ENCODE assay signal across 8 cellular contexts in the genomic region with DNA sequence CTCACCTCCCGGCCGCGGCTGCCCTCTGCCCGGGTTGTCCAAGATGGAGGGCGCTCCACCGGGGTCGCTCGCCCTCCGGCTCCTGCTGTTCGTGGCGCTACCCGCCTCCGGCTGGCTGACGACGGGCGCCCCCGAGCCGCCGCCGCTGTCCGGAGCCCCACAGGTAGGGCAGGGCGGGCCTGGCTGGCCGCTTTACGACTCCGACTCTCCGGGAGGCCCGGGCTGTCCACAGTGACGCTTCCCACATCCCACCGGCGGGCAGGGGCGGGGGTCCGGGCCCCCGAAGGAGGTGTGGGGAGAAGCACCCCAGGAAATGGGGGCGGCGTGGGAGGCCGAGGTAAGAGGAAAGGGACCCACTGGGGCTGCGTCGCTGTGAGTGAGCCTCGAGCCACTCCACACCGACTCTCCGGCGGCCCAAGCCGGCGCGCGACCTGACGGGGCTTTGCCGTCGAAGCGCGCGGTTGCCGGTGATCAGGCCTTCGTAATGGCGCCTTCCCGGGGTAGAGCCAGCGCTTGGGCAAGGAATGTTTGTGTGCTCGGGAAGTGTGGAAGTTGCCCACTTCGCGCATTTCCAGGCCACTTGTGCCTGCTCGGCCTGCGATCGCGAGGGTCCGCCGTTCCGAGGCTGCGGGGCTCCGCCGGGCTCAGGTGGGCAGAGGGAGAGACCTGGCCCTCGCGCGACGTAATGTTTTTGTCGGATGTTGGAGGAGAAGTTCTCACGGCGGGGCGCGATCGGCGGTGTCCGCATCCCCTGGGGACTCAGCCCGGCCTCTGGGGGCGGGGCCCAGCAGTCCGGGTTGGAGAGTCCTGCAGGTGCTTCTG. TPM values are rescaled to one million over a fixed set of nuclear protein-coding genes. Genes with fewer than 3 reads are reported as not detected.
A peak's percentile ranks its signal among the peaks of the same experiment; 100 is the strongest.
DNase-seq lines count a peak whose midpoint lies in the region; ATAC-seq and TF ChIP-seq lines count a peak whose summit lies in the region.

A gene with protein sequence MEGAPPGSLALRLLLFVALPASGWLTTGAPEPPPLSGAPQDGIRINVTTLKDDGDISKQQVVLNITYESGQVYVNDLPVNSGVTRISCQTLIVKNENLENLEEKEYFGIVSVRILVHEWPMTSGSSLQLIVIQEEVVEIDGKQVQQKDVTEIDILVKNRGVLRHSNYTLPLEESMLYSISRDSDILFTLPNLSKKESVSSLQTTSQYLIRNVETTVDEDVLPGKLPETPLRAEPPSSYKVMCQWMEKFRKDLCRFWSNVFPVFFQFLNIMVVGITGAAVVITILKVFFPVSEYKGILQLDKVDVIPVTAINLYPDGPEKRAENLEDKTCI (plus strand): TSS at position 4 of the 822 bp plus-strand sequence. CDS start 40 bp downstream, at position 44.

- H3K27me3 ChIP-seq in endodermal cell (ENCODE audit: control insufficient read depth, insufficient read depth, low read length, poor library complexity, severe bottlenecking): peaks cover 23% of the 10 kb centered on the region

- peak within 1 kb of the TSS; percentile 95 for H3K4me3 Mint-ChIP-seq in activated CD8-positive, alpha-beta T cell treated with anti-CD3 and anti-CD28 coated beads, Interleukin-2, amount 10 ng/mL, durations not matched to agents 7 days and 5 days
- H3K4me3 Mint-ChIP-seq in endodermal cell: peak within 1 kb of the TSS; percentile 90
- peak within 1 kb of the TSS; percentile 96 for H3K4me3 Mint-ChIP-seq in mesothelial cell of epicardium

- CTCF ChIA-PET in activated CD8-positive, alpha-beta T cell treated with anti-CD3 and anti-CD28 coated beads, Interleukin-2, amount 10 ng/mL, durations not matched to agents 7 days and 5 days (lab: Charles Lee): interaction anchor here (1.0 to 2.0 kb wide), 5 partner anchors 9 to 299 kb away, joined by 3 to 7 read pairs (median 3); a partner anchor contains a TSS

- peak within 1 kb of the TSS; percentile 90 for H3K4me3 ChIP-seq in endodermal cell (ENCODE audit: low read length)

- H3K27ac Mint-ChIP-seq in activated CD8-positive, alpha-beta T cell treated with anti-CD3 and anti-CD28 coated beads, Interleukin-2, amount 10 ng/mL, durations not matched to agents 7 days and 5 days: peak within 1 kb of the TSS; percentile 92
- H3K27ac Mint-ChIP-seq in endodermal cell (peak within 1 kb of the TSS; percentile 96), mesothelial cell of epicardium (peak within 1 kb of the TSS; percentile 97)

- no peaks in the 10 kb centered on the region for H3K36me3 ChIP-seq in endodermal cell (ENCODE audit: control insufficient read depth, insufficient read depth, low read length)

- TF ChIP-seq CTCF in endodermal cell (conservative IDR thresholded peaks at IDR 0.05) (no peak), mesothelial cell of epicardium (IDR thresholded peaks at IDR 0.05; ENCODE audit: unreplicated experiment) (no peak)

- H3K36me3 Mint-ChIP-seq in activated CD8-positive, alpha-beta T cell treated with anti-CD3 and anti-CD28 coated beads, Interleukin-2, amount 10 ng/mL, durations not matched to agents 7 days and 5 days (ENCODE audit: low read depth): no peaks in the 10 kb centered on the region
- H3K36me3 Mint-ChIP-seq in endodermal cell (ENCODE audit: low read depth): no peaks in the 10 kb centered on the region
- H3K36me3 Mint-ChIP-seq in mesothelial cell of epicardium: no peaks in the 10 kb centered on the region

- no peaks in the 10 kb centered on the region for H3K9me3 Mint-ChIP-seq in activated CD8-positive, alpha-beta T cell treated with anti-CD3 and anti-CD28 coated beads, Interleukin-2, amount 10 ng/mL, durations not matched to agents 7 days and 5 days (ENCODE audit: insufficient read depth)
- H3K9me3 Mint-ChIP-seq in endodermal cell: no peaks in the 10 kb centered on the region
- no peaks in the 10 kb centered on the region for H3K9me3 Mint-ChIP-seq in mesothelial cell of epicardium

- POLR2A ChIA-PET in activated CD8-positive, alpha-beta T cell treated with anti-CD3 and anti-CD28 coated beads, Interleukin-2, amount 10 ng/mL, durations not matched to agents 7 days and 5 days (lab: Charles Lee): interaction anchor here (0.7 to 2.9 kb wide), 4 partner anchors 13 to 183 kb away, joined by 3 to 18 read pairs (median 6); a partner anchor contains a TSS

- H3K9ac ChIP-seq in endodermal cell (ENCODE audit: extremely low read depth, low read length, poor library complexity, severe bottlenecking): peak within 1 kb of the TSS; percentile 90

- no peaks in the 10 kb centered on the region for H3K9me3 ChIP-seq in endodermal cell (ENCODE audit: control insufficient read depth, low read length)

- H3K27me3 Mint-ChIP-seq in activated CD8-positive, alpha-beta T cell treated with anti-CD3 and anti-CD28 coated beads, Interleukin-2, amount 10 ng/mL, durations not matched to agents 7 days and 5 days (ENCODE audit: low read depth): no peaks in the 10 kb centered on the region
- H3K27me3 Mint-ChIP-seq in endodermal cell (ENCODE audit: insufficient read depth): peaks cover 17% of the 10 kb centered on the region
- peaks cover 2% of the 10 kb centered on the region for H3K27me3 Mint-ChIP-seq in mesothelial cell of epicardium (ENCODE audit: low read depth)

- H3K4me1 Mint-ChIP-seq in activated CD8-positive, alpha-beta T cell treated with anti-CD3 and anti-CD28 coated beads, Interleukin-2, amount 10 ng/mL, durations not matched to agents 7 days and 5 days (ENCODE audit: low read depth): peaks cover 24% of the 10 kb centered on the region
- H3K4me1 Mint-ChIP-seq in endodermal cell (peaks cover 8% of the 10 kb centered on the region), mesothelial cell of epicardium (peaks cover 19% of the 10 kb centered on the region)

- ATAC-seq in HG02943 (IDR thresholded peaks at IDR 0.05; ENCODE audit: low read depth, unreplicated experiment): peak; percentile 22
- peak; percentile 45 for ATAC-seq in activated CD8-positive, alpha-beta T cell treated with anti-CD3 and anti-CD28 coated beads, Interleukin-2, amount 10 ng/mL, durations not matched to agents 7 days and 5 days

- DNase-seq in SIG-M5 treated with dmso at 0.1 percent for 504 hours (lab: John Stamatoyannopoulos, UW; ENCODE audit: unreplicated experiment) (peak; percentile 29), SIG-M5 (lab: John Stamatoyannopoulos, UW) (no peak), NCI-H510A (lab: John Stamatoyannopoulos, UW) (peak; percentile 19), endodermal cell (peak; percentile 87), mesothelial cell of epicardium (ENCODE audit: low spot score in 2 of 2, unreplicated experiment in 2 of 2) (peak; percentile 40 to 77)
- DNase-seq in activated CD8-positive, alpha-beta T cell treated with anti-CD3 and anti-CD28 coated beads, Interleukin-2, amount 10 ng/mL, durations not matched to agents 7 days and 5 days: peak; percentile 62
- DNase-seq in stimulated activated CD8-positive, alpha-beta memory T cell treated with anti-CD3 and anti-CD28 coated beads, Interleukin-4, amount 100 ng/mL, for 24 hours (ENCODE audit: low read depth): peak; percentile 33

- WGBS in endodermal cell (ENCODE audit: insufficient coverage in 1 of 2, insufficient read length in 1 of 2), 2 experiments: 0% methylated on average over 49 to 85 of the region's 85 CpGs

- H3K27ac ChIP-seq in endodermal cell (ENCODE audit: low read depth, low read length): peak within 1 kb of the TSS; percentile 58

- peaks cover 4% of the 10 kb centered on the region for H3K4me1 ChIP-seq in endodermal cell (ENCODE audit: control insufficient read depth, insufficient read depth, low read length)

RNA-seq across cellular contexts. Expression of the gene that starts here (rescaled TPM):
- 10 to 100 TPM; 17.8 to 18.6 TPM for total RNA-seq in activated CD8-positive, alpha-beta T cell treated with anti-CD3 and anti-CD28 coated beads, Interleukin-2, amount 10 ng/mL, durations not matched to agents 7 days and 5 days
- total RNA-seq in endodermal cell (10 to 100 TPM; 23.0 to 30.5 TPM), mesothelial cell of epicardium (34.9 to 36.7 TPM (median 36.5 TPM) in 3 replicates)
- polyA plus RNA-seq in endodermal cell (2013, experiment 1 of 2): 36.1 TPM
- polyA plus RNA-seq in endodermal cell (2013, experiment 2 of 2): 34.7 TPM
